13 cellular contexts compared by ENCODE assay signal in genomic region chr17:41546819-41547218, GRCh38. TPM values are rescaled to one million over a fixed set of nuclear protein-coding genes. Genes with fewer than 3 reads are reported as not detected.
"Had no signal": no experiment of that assay in that cellular context is flagged by ENCODE, and none has a peak within 500 bp of the region (broad histone marks: within the 10 kb centered on the region; RNA-seq: fewer than 3 reads in every experiment).

No MANE protein-coding gene starts in this region.

- H3K27ac ChIP-seq: gastrocnemius medialis, heart right ventricle had no signal

- DNase-seq: activated CD4-positive, alpha-beta T cell treated with anti-CD3 and anti-CD28 coated beads for 48 hours; activated naive CD4-positive, alpha-beta T cell treated with anti-CD3 and anti-CD28 coated beads for 36 hours; cortex of kidney; effector memory CD4-positive, alpha-beta T cell; gastrocnemius medialis; heart right ventricle; retina had no signal

- FAIRE-seq: islet of Langerhans had no signal

- ATAC-seq: gastrocnemius medialis; natural killer cell treated with Interleukin-12 subunit alpha and Interleukin-12 subunit beta and Interleukin-15 and Interleukin-18, amount 100 ng/mL, for 72 hours; WTC11 had no signal

- H3K9me3 ChIP-seq: gastrocnemius medialis, ovary had no signal

- H3K36me3 ChIP-seq: gastrocnemius medialis, heart right ventricle, ovary had no signal

- H3K4me3 ChIP-seq: gastrocnemius medialis, heart right ventricle, ovary had no signal

- H3K27me3 ChIP-seq: ovary had no signal

RNA-seq across cellular contexts. Expression of gene KRT19, which starts 18.7 kb away (rescaled TPM):
- total RNA-seq: activated naive CD4-positive, alpha-beta T cell treated with anti-CD3 and anti-CD28 coated beads for 36 hours; activated T-helper 1 cell treated with anti-CD3 and anti-CD28 coated beads, Interleukin-12 subunit alpha, Interleukin-12 subunit beta, Interleukin-2, Interleukin-4 antibody, amounts not matched to agents 30 ng/mL and 10 ng/mL and 1 ng/mL, durations not matched to agents 14 hours and 24 hours and 36 hours; natural killer cell treated with Interleukin-12 subunit alpha and Interleukin-12 subunit beta and Interleukin-15 and Interleukin-18, amount 100 ng/mL, for 72 hours; skeletal muscle tissue had no signal

RNA-seq across cellular contexts. Expression of gene KRT9, which starts 25.0 kb away (rescaled TPM):
- total RNA-seq: activated naive CD4-positive, alpha-beta T cell treated with anti-CD3 and anti-CD28 coated beads for 36 hours; activated T-helper 1 cell treated with anti-CD3 and anti-CD28 coated beads, Interleukin-12 subunit alpha, Interleukin-12 subunit beta, Interleukin-2, Interleukin-4 antibody, amounts not matched to agents 30 ng/mL and 10 ng/mL and 1 ng/mL, durations not matched to agents 14 hours and 24 hours and 36 hours; gastrocnemius medialis; heart right ventricle; natural killer cell treated with Interleukin-12 subunit alpha and Interleukin-12 subunit beta and Interleukin-15 and Interleukin-18, amount 100 ng/mL, for 72 hours; ovary; skeletal muscle tissue; WTC11 had no signal
- polyA plus RNA-seq: heart right ventricle, ovary had no signal

RNA-seq across cellular contexts. Expression of gene KRT15, which starts 28.1 kb away (rescaled TPM):
- total RNA-seq: activated naive CD4-positive, alpha-beta T cell treated with anti-CD3 and anti-CD28 coated beads for 36 hours; activated T-helper 1 cell treated with anti-CD3 and anti-CD28 coated beads, Interleukin-12 subunit alpha, Interleukin-12 subunit beta, Interleukin-2, Interleukin-4 antibody, amounts not matched to agents 30 ng/mL and 10 ng/mL and 1 ng/mL, durations not matched to agents 14 hours and 24 hours and 36 hours; gastrocnemius medialis; natural killer cell treated with Interleukin-12 subunit alpha and Interleukin-12 subunit beta and Interleukin-15 and Interleukin-18, amount 100 ng/mL, for 72 hours; skeletal muscle tissue had no signal

RNA-seq across cellular contexts. Expression of gene KRT14, which starts 39.9 kb away (rescaled TPM):
- total RNA-seq: activated naive CD4-positive, alpha-beta T cell treated with anti-CD3 and anti-CD28 coated beads for 36 hours; activated T-helper 1 cell treated with anti-CD3 and anti-CD28 coated beads, Interleukin-12 subunit alpha, Interleukin-12 subunit beta, Interleukin-2, Interleukin-4 antibody, amounts not matched to agents 30 ng/mL and 10 ng/mL and 1 ng/mL, durations not matched to agents 14 hours and 24 hours and 36 hours; gastrocnemius medialis; heart right ventricle; natural killer cell treated with Interleukin-12 subunit alpha and Interleukin-12 subunit beta and Interleukin-15 and Interleukin-18, amount 100 ng/mL, for 72 hours; WTC11 had no signal
- polyA plus RNA-seq: ovary had no signal

RNA-seq across cellular contexts. Expression of gene KRT13, which starts 41.4 kb away (rescaled TPM):
- total RNA-seq: activated naive CD4-positive, alpha-beta T cell treated with anti-CD3 and anti-CD28 coated beads for 36 hours; activated T-helper 1 cell treated with anti-CD3 and anti-CD28 coated beads, Interleukin-12 subunit alpha, Interleukin-12 subunit beta, Interleukin-2, Interleukin-4 antibody, amounts not matched to agents 30 ng/mL and 10 ng/mL and 1 ng/mL, durations not matched to agents 14 hours and 24 hours and 36 hours; gastrocnemius medialis; heart right ventricle; natural killer cell treated with Interleukin-12 subunit alpha and Interleukin-12 subunit beta and Interleukin-15 and Interleukin-18, amount 100 ng/mL, for 72 hours; skeletal muscle tissue; WTC11 had no signal
